In the genomic region with DNA sequence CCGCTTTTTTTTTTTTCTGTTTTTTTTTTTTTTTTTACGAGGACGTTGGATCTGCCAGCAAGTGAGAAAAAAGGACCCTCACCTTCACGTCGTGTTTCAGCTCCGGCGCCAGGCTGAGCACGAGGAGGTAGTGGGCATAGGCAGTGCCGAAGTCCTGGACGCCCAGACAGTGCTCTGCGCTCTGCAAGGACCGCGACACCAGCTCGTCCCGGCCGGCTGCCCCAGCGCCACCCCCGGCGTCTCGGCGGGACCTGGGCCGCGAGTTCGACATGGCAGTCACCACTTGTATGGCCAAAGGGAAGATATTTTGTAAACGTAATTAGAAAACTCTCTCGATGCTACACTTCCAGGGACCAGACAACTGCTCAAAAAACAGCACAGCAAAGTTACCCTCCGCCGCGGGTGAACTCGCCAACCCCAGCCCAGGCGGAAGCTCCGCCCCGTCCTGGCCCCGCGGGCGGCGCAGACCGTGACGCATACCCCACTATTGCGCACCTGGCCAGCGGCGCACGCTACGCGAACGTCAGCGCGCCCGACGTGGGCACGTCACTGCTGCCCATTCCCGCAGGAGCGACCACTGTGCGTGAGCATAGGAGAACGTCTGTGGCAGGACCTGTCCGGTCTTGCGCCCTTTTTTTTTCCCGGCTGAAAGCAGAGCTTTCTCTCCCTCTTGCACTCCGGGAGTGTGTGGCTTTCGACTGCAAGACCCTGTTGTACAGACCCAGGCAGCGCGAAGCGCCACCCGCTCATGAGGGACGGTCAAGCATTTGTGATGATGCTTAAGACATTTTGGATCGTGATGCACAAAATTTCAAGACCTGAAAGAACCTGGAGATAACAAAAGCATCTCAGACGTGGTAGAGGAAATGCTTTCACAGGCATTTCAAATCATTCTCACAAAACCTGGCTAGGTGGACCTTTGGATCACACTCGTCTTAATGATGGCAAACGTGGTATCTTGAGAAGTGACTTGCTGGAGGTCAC, we compare ENCODE assay signal across 8 cellular contexts. TPM values are rescaled to one million over a fixed set of nuclear protein-coding genes. Genes with fewer than 3 reads are reported as not detected.
A peak's percentile ranks its signal among the peaks of the same experiment; 100 is the strongest.
DNase-seq lines count a peak whose midpoint lies in the region; ATAC-seq and TF ChIP-seq lines count a peak whose summit lies in the region.

A gene (minus strand): TSS at position 447 of the 984 bp plus-strand sequence. CDS start 176 bp downstream, at position 271.

- peaks cover 18% of the 10 kb centered on the region for H3K36me3 Mint-ChIP-seq in dendritic cell treated with granulocyte-macrophage colony-stimulating factor and Interleukin-4, amounts not matched to agents 40 ng/mL and 50 ng/mL, for 4 days (ENCODE audit: low read depth)

- H3K27me3 ChIP-seq in BLaER1 treated with 17β-estradiol and CSF1 and Interleukin-3, amounts not matched to agents 10 nM and 100 nM = no peaks in the 10 kb centered on the region
- no peaks in the 10 kb centered on the region for H3K27me3 ChIP-seq in left lung

- H3K4me1 Mint-ChIP-seq in dendritic cell treated with granulocyte-macrophage colony-stimulating factor and Interleukin-4, amounts not matched to agents 40 ng/mL and 50 ng/mL, for 4 days (ENCODE audit: low read depth) = peaks cover 22% of the 10 kb centered on the region

- H3K36me3 ChIP-seq in BLaER1 treated with 17β-estradiol and CSF1 and Interleukin-3, amounts not matched to agents 10 nM and 100 nM = peaks cover 4 to 16% (median 10%) of the 10 kb centered on the region in 11 experiments; a peak in 21 of 22 replicates
- H3K36me3 ChIP-seq in left lung = peaks cover 0 to 9% of the 10 kb centered on the region in 2 donors

- peak within 1 kb of the TSS; percentile 67 to 94 (median 83) for H3K4me2 ChIP-seq in BLaER1 treated with 17β-estradiol and CSF1 and Interleukin-3, amounts not matched to agents 10 nM and 100 nM

- intact Hi-C loops in dendritic cell treated with granulocyte-macrophage colony-stimulating factor and Interleukin-4, amounts not matched to agents 40 ng/mL and 50 ng/mL, for 4 days (cut with micrococcal nuclease) = no loop called here
- intact Hi-C loops in left lung (cut with DNase I) = no loop called here

- no peak for TF ChIP-seq CTCF in left lung (IDR thresholded peaks at IDR 0.05)

- H3K27me3 Mint-ChIP-seq in dendritic cell treated with granulocyte-macrophage colony-stimulating factor and Interleukin-4, amounts not matched to agents 40 ng/mL and 50 ng/mL, for 4 days = peaks cover 2% of the 10 kb centered on the region

- peak within 1 kb of the TSS; percentile 69 to 93 (median 85) for H3K27ac ChIP-seq in BLaER1 treated with 17β-estradiol and CSF1 and Interleukin-3, amounts not matched to agents 10 nM and 100 nM
- H3K27ac ChIP-seq in left lung = peak within 1 kb of the TSS; percentile 86 to 89

- peaks cover 0 to 21% (median 0%) of the 10 kb centered on the region in 11 experiments; a peak in 6 of 22 replicates for H4K20me1 ChIP-seq in BLaER1 treated with 17β-estradiol and CSF1 and Interleukin-3, amounts not matched to agents 10 nM and 100 nM

- ATAC-seq in HG03439 (IDR thresholded peaks at IDR 0.05; ENCODE audit: unreplicated experiment) = peak; percentile 99
- peak; percentile 99 for ATAC-seq in left lung

- DNase-seq in GM19238 (ENCODE audit: insufficient read length, low spot score) = peak; percentile 90
- peak; percentile 66 to 93 for DNase-seq in NCI-H526 (lab: John Stamatoyannopoulos, UW)
- peak; percentile 84 for DNase-seq in activated CD4-positive, alpha-beta T cell treated with anti-CD3 and anti-CD28 coated beads, Interleukin-2, amount 50 U/mL, for 1 hour
- peak; percentile 92 to 97 for DNase-seq in left lung
- peak; percentile 81 for DNase-seq in stimulated activated CD4-positive, alpha-beta T cell treated with anti-CD3 and anti-CD28 coated beads, Interleukin-2, amount 100 ng/mL, for 4 hours (ENCODE audit: low read depth)

- no peaks in the 10 kb centered on the region for H3K9me3 ChIP-seq in BLaER1 treated with 17β-estradiol and CSF1 and Interleukin-3, amounts not matched to agents 10 nM and 100 nM (replicated peaks in 1 of 11)
- no peaks in the 10 kb centered on the region for H3K9me3 ChIP-seq in left lung

- H3K4me3 Mint-ChIP-seq in dendritic cell treated with granulocyte-macrophage colony-stimulating factor and Interleukin-4, amounts not matched to agents 40 ng/mL and 50 ng/mL, for 4 days = peak within 1 kb of the TSS; percentile 86

- peaks cover 13 to 20% (median 18%) of the 10 kb centered on the region in 10 experiments for H3K4me1 ChIP-seq in BLaER1 treated with 17β-estradiol and CSF1 and Interleukin-3, amounts not matched to agents 10 nM and 100 nM
- H3K4me1 ChIP-seq in left lung = peaks cover 7 to 17% of the 10 kb centered on the region in 2 donors

- peak within 1 kb of the TSS; percentile 91 for H3K27ac Mint-ChIP-seq in dendritic cell treated with granulocyte-macrophage colony-stimulating factor and Interleukin-4, amounts not matched to agents 40 ng/mL and 50 ng/mL, for 4 days

- H3K9me3 Mint-ChIP-seq in dendritic cell treated with granulocyte-macrophage colony-stimulating factor and Interleukin-4, amounts not matched to agents 40 ng/mL and 50 ng/mL, for 4 days = no peaks in the 10 kb centered on the region

- H3K9ac ChIP-seq in BLaER1 treated with 17β-estradiol and CSF1 and Interleukin-3, amounts not matched to agents 10 nM and 100 nM = peak within 1 kb of the TSS; percentile 83 to 94 (median 88)

- peak within 1 kb of the TSS; percentile 58 to 91 (median 80) for H3K4me3 ChIP-seq in BLaER1 treated with 17β-estradiol and CSF1 and Interleukin-3, amounts not matched to agents 10 nM and 100 nM
- peak within 1 kb of the TSS; percentile 41 to 65 for H3K4me3 ChIP-seq in left lung

RNA-seq across cellular contexts. Expression of the gene that starts here (rescaled TPM):
- 1 to 10 TPM; 7.4 to 8.9 TPM for total RNA-seq in left lung

Comparison
In these comparisons a context has a peak if more than half of its experiments do, and no peak if none do; other contexts are left out.
1. Peak in every context shown above with its lines: DNase-seq, ATAC-seq, H3K4me3 ChIP-seq and H3K27ac ChIP-seq.